In genomic region chr10:57294698-57295097, GRCh38 we compare ENCODE assay signal across 28 cellular contexts.
"Had no signal": no experiment of that assay in that cellular context is flagged by ENCODE, and none has a peak within 500 bp of the region (broad histone marks: within the 10 kb centered on the region; RNA-seq: fewer than 3 reads in every experiment).

No MANE protein-coding gene starts in this region.

- H3K27ac Mint-ChIP-seq: activated CD4-positive, alpha-beta memory T cell treated with anti-CD3 and anti-CD28 coated beads, Interleukin-2, amount 10 ng/mL, durations not matched to agents 7 days and 5 days; activated CD4-positive, alpha-beta T cell treated with anti-CD3 and anti-CD28 coated beads, Interleukin-2, amount 10 ng/mL, durations not matched to agents 7 days and 5 days; activated naive CD8-positive, alpha-beta T cell treated with anti-CD3 and anti-CD28 coated beads, Interleukin-2, amount 50 U/mL, for 24 hours; activated T-helper 17 cell treated with anti-CD3 and anti-CD28 coated beads, Interleukin-2, amount 50 U/mL, for 72 hours; dendritic cell treated with granulocyte-macrophage colony-stimulating factor and Interleukin-4, amounts not matched to agents 40 ng/mL and 50 ng/mL, for 4 days; endodermal cell; natural killer cell; neural progenitor cell; T-helper 1 cell treated with Interleukin-12 subunit alpha and Interleukin-12 subunit beta and Interleukin-4 antibody, amounts not matched to agents 30 μg/mL and 1 μg/mL, for 36 hours had no signal

- H3K9me3 ChIP-seq: esophagus muscularis mucosa, left lung, lower lobe of right lung, right atrium auricular region, tibial nerve had no signal

- H3K9me3 Mint-ChIP-seq: activated CD4-positive, alpha-beta T cell treated with anti-CD3 and anti-CD28 coated beads, Interleukin-2, amount 10 ng/mL, durations not matched to agents 7 days and 5 days; activated naive CD8-positive, alpha-beta T cell treated with anti-CD3 and anti-CD28 coated beads, Interleukin-2, amount 50 U/mL, for 24 hours; activated T-helper 17 cell treated with anti-CD3 and anti-CD28 coated beads, Interleukin-2, amount 50 U/mL, for 72 hours; dendritic cell treated with granulocyte-macrophage colony-stimulating factor and Interleukin-4, amounts not matched to agents 40 ng/mL and 50 ng/mL, for 4 days; endodermal cell; neural progenitor cell; T-helper 1 cell treated with Interleukin-12 subunit alpha and Interleukin-12 subunit beta and Interleukin-4 antibody, amounts not matched to agents 30 μg/mL and 1 μg/mL, for 36 hours had no signal

- DNase-seq: activated CD4-positive, alpha-beta memory T cell treated with anti-CD3 and anti-CD28 coated beads, Interleukin-2, amount 10 ng/mL, durations not matched to agents 7 days and 5 days; activated CD4-positive, alpha-beta T cell treated with anti-CD3 and anti-CD28 coated beads, Interleukin-2, amount 10 ng/mL, durations not matched to agents 7 days and 5 days; activated CD4-positive, CD25-positive, alpha-beta regulatory T cell treated with anti-CD3 and anti-CD28 coated beads, Interleukin-2, amount 50 U/mL, for 72 hours; activated gamma-delta T cell treated with Interleukin-2 at 50 U/mL for 16 hours; activated naive CD4-positive, alpha-beta T cell treated with anti-CD3 and anti-CD28 coated beads, Interleukin-2, amount 50 U/mL, for 16 hours; activated naive CD8-positive, alpha-beta T cell treated with anti-CD3 and anti-CD28 coated beads, Interleukin-2, amount 50 U/mL, for 24 hours; activated T-cell treated with anti-CD3 and anti-CD28 coated beads, Interleukin-2, amount 50 U/mL, for 4 hours; amygdala; central memory CD4-positive, alpha-beta T cell; endodermal cell; foreskin melanocyte; left lung; lower lobe of right lung; mesendoderm; natural killer cell; occipital lobe; stimulated activated CD4-positive, alpha-beta T cell treated with anti-CD3 and anti-CD28 coated beads, Interleukin-15, amount 100 ng/mL, for 24 hours; stimulated activated CD4-positive, alpha-beta T cell treated with anti-CD3 and anti-CD28 coated beads, Interleukin-2, amount 100 ng/mL, for 24 hours; stimulated activated naive CD4-positive, alpha-beta T cell; T-helper 9 cell; WERI-Rb-1 had no signal

- H3K27me3 ChIP-seq: esophagus muscularis mucosa, left lung, neural progenitor cell, right atrium auricular region, tibial nerve had no signal

- H3K36me3 ChIP-seq: esophagus muscularis mucosa, left lung, lower lobe of right lung, right atrium auricular region, tibial nerve, WERI-Rb-1 had no signal

- H3K4me1 Mint-ChIP-seq: activated CD4-positive, alpha-beta memory T cell treated with anti-CD3 and anti-CD28 coated beads, Interleukin-2, amount 10 ng/mL, durations not matched to agents 7 days and 5 days; activated CD4-positive, alpha-beta T cell treated with anti-CD3 and anti-CD28 coated beads, Interleukin-2, amount 10 ng/mL, durations not matched to agents 7 days and 5 days; activated naive CD8-positive, alpha-beta T cell treated with anti-CD3 and anti-CD28 coated beads, Interleukin-2, amount 50 U/mL, for 24 hours; activated T-helper 17 cell treated with anti-CD3 and anti-CD28 coated beads, Interleukin-2, amount 50 U/mL, for 72 hours; endodermal cell; natural killer cell; neural progenitor cell had no signal

- H3K36me3 Mint-ChIP-seq: natural killer cell, neural progenitor cell had no signal

- H3K4me2 ChIP-seq: neural progenitor cell had no signal

- H3K4me3 ChIP-seq: esophagus muscularis mucosa, left lung, lower lobe of right lung, neural progenitor cell, right atrium auricular region, tibial nerve had no signal

- H3K9ac ChIP-seq: neural progenitor cell had no signal

- ATAC-seq: activated naive CD8-positive, alpha-beta T cell treated with anti-CD3 and anti-CD28 coated beads, Interleukin-2, amount 50 U/mL, for 24 hours; activated T-cell treated with anti-CD3 and anti-CD28 coated beads, Interleukin-2, amount 50 U/mL, for 4 hours; activated T-helper 17 cell treated with anti-CD3 and anti-CD28 coated beads, Interleukin-2, amount 50 U/mL, for 72 hours; left lung; lower lobe of right lung; natural killer cell had no signal

- H3K27ac ChIP-seq: esophagus muscularis mucosa, left lung, lower lobe of right lung, neural progenitor cell, right atrium auricular region, tibial nerve, WERI-Rb-1 had no signal

- H3K4me3 Mint-ChIP-seq: activated CD4-positive, alpha-beta memory T cell treated with anti-CD3 and anti-CD28 coated beads, Interleukin-2, amount 10 ng/mL, durations not matched to agents 7 days and 5 days; activated CD4-positive, alpha-beta T cell treated with anti-CD3 and anti-CD28 coated beads, Interleukin-2, amount 10 ng/mL, durations not matched to agents 7 days and 5 days; activated naive CD8-positive, alpha-beta T cell treated with anti-CD3 and anti-CD28 coated beads, Interleukin-2, amount 50 U/mL, for 24 hours; activated T-cell treated with anti-CD3 and anti-CD28 coated beads, Interleukin-2, amount 50 U/mL, for 4 hours; activated T-helper 17 cell treated with anti-CD3 and anti-CD28 coated beads, Interleukin-2, amount 50 U/mL, for 72 hours; dendritic cell treated with granulocyte-macrophage colony-stimulating factor and Interleukin-4, amounts not matched to agents 40 ng/mL and 50 ng/mL, for 4 days; endodermal cell; natural killer cell; neural progenitor cell; T-helper 1 cell treated with Interleukin-12 subunit alpha and Interleukin-12 subunit beta and Interleukin-4 antibody, amounts not matched to agents 30 μg/mL and 1 μg/mL, for 36 hours had no signal

- H3K27me3 Mint-ChIP-seq: activated CD4-positive, alpha-beta memory T cell treated with anti-CD3 and anti-CD28 coated beads, Interleukin-2, amount 10 ng/mL, durations not matched to agents 7 days and 5 days; activated CD4-positive, alpha-beta T cell treated with anti-CD3 and anti-CD28 coated beads, Interleukin-2, amount 10 ng/mL, durations not matched to agents 7 days and 5 days; activated naive CD8-positive, alpha-beta T cell treated with anti-CD3 and anti-CD28 coated beads, Interleukin-2, amount 50 U/mL, for 24 hours; activated T-helper 17 cell treated with anti-CD3 and anti-CD28 coated beads, Interleukin-2, amount 50 U/mL, for 72 hours; dendritic cell treated with granulocyte-macrophage colony-stimulating factor and Interleukin-4, amounts not matched to agents 40 ng/mL and 50 ng/mL, for 4 days had no signal

- H3K4me1 ChIP-seq: esophagus muscularis mucosa, left lung, lower lobe of right lung, right atrium auricular region, tibial nerve had no signal
